ENCODE assay signal across 14 cellular contexts in the genomic region with DNA sequence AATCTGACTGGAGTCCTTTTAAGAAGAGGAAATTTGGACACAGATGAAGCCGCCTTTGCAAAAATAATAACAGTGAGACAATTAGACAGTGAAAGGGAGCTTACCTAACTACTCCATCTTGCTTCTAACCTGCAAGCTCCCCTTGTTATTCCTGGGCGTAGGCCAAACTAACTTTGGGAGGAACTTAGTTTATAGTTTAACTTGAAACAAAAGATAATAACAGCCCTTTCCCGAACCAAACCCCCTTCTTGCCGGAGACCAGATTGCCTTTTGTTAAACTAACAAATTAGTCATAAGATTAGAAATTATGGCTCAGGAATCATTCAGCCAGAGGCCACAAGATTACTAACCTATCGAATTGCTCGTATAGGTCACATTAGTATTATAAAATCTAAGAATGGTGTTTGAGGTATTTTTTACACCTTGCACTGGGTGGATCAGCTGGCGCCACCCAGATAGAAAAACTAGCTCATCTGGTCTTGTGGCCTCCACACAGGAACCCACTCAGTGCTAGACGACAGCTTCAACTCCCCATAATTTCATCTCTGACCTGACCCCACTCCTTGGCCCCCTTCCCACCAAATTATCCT.
"Had no signal": no experiment of that assay in that cellular context is flagged by ENCODE, and none has a peak within 500 bp of the region (broad histone marks: within the 10 kb centered on the region; RNA-seq: fewer than 3 reads in every experiment).

No MANE protein-coding gene starts in this region.

- H3K36me3 ChIP-seq: heart left ventricle, right atrium auricular region, tibial nerve had no signal

- H3K27ac ChIP-seq: dorsolateral prefrontal cortex, foreskin keratinocyte, heart left ventricle, right atrium auricular region, skin epidermis, tibial nerve had no signal

- FAIRE-seq: TTC549 had no signal

- DNase-seq: activated B cell treated with CpG ODN at 0.5 μM for 24 hours; activated CD4-positive, alpha-beta T cell treated with anti-CD3 and anti-CD28 coated beads, Interleukin-2, amount 10 ng/mL, durations not matched to agents 7 days and 5 days; dorsolateral prefrontal cortex; foreskin keratinocyte; heart left ventricle; islet precursor cell; left ventricle myocardium superior; mesendoderm; T-helper 17 cell had no signal

- H3K4me3 Mint-ChIP-seq: activated B cell treated with CpG ODN at 0.5 μM for 24 hours; activated CD4-positive, alpha-beta T cell treated with anti-CD3 and anti-CD28 coated beads, Interleukin-2, amount 10 ng/mL, durations not matched to agents 7 days and 5 days; activated naive CD4-positive, alpha-beta T cell treated with anti-CD3 and anti-CD28 coated beads, Interleukin-2, amount 50 U/mL, for 24 hours; T-helper 17 cell had no signal

- H3K4me1 Mint-ChIP-seq: activated B cell treated with CpG ODN at 0.5 μM for 24 hours, T-helper 17 cell had no signal

- H3K27me3 ChIP-seq: dorsolateral prefrontal cortex, foreskin keratinocyte, heart left ventricle, right atrium auricular region, tibial nerve had no signal

- H3K9me3 ChIP-seq: heart left ventricle, right atrium auricular region, tibial nerve had no signal

- H3K4me3 ChIP-seq: dorsolateral prefrontal cortex, heart left ventricle, right atrium auricular region, skin epidermis, tibial nerve had no signal

- H3K9me3 Mint-ChIP-seq: activated B cell treated with CpG ODN at 0.5 μM for 24 hours; activated CD4-positive, alpha-beta T cell treated with anti-CD3 and anti-CD28 coated beads, Interleukin-2, amount 10 ng/mL, durations not matched to agents 7 days and 5 days; activated naive CD4-positive, alpha-beta T cell treated with anti-CD3 and anti-CD28 coated beads, Interleukin-2, amount 50 U/mL, for 24 hours had no signal

- H3K27ac Mint-ChIP-seq: activated B cell treated with CpG ODN at 0.5 μM for 24 hours; activated CD4-positive, alpha-beta T cell treated with anti-CD3 and anti-CD28 coated beads, Interleukin-2, amount 10 ng/mL, durations not matched to agents 7 days and 5 days; activated naive CD4-positive, alpha-beta T cell treated with anti-CD3 and anti-CD28 coated beads, Interleukin-2, amount 50 U/mL, for 24 hours; T-helper 17 cell had no signal

- H3K4me1 ChIP-seq: foreskin keratinocyte, right atrium auricular region had no signal

- ATAC-seq: foreskin keratinocyte, heart left ventricle, left ventricle myocardium superior, T-helper 17 cell had no signal

- H3K36me3 Mint-ChIP-seq: activated naive CD4-positive, alpha-beta T cell treated with anti-CD3 and anti-CD28 coated beads, Interleukin-2, amount 50 U/mL, for 24 hours had no signal

- H3K27me3 Mint-ChIP-seq: activated B cell treated with CpG ODN at 0.5 μM for 24 hours; activated CD4-positive, alpha-beta T cell treated with anti-CD3 and anti-CD28 coated beads, Interleukin-2, amount 10 ng/mL, durations not matched to agents 7 days and 5 days; activated naive CD4-positive, alpha-beta T cell treated with anti-CD3 and anti-CD28 coated beads, Interleukin-2, amount 50 U/mL, for 24 hours; T-helper 17 cell had no signal
